ENCODE assay signal across 37 cellular contexts in the genomic region with DNA sequence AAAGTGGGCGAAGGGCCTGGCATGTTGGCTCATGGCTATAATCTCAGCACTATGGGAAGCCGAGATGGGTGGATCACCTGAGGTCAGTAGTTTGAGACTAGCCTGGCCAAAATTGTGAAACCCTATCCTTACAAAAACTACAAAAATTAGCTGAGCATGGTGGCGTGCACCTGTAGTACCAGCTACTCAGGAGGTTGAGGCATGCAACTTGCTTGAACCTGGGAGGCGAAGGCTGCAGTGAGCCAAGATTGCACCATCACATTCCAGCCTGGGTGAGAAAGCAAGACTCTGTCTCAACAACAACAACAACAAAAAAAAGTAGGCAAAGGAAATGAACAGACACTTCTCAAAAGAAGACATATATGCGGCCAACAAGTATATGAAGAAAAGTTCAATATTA.
DNase-seq lines count a peak whose midpoint lies in the region; ATAC-seq, FAIRE-seq and TF ChIP-seq lines count a peak whose summit lies in the region.
"Had no signal": no experiment of that assay in that cellular context is flagged by ENCODE, and none has a peak within 500 bp of the region (broad histone marks: within the 10 kb centered on the region; RNA-seq: fewer than 3 reads in every experiment).

No MANE protein-coding gene starts in this region.

- no peak for TF ChIP-seq CTCF in HepG2 (CRISPR knock-in tag; IDR thresholded peaks at IDR 0.05)
- TF ChIP-seq CTCF in right lobe of liver (IDR thresholded peaks at IDR 0.05): no peak
- TF ChIP-seq CTCF in epithelial cell of esophagus (IDR thresholded peaks at IDR 0.05; ENCODE audit: insufficient read depth, low read depth, low read length, missing control alignments): no peak
- TF ChIP-seq CTCF in esophagus muscularis mucosa (IDR thresholded peaks at IDR 0.05): no peak
- TF ChIP-seq CTCF in upper lobe of right lung (IDR thresholded peaks at IDR 0.05): no peak

- H3K23ac ChIP-seq in trophoblast cell (ENCODE audit: low read length): no peak overlapping the region

- no peak for ATAC-seq in HepG2
- no peak for ATAC-seq in right lobe of liver
- ATAC-seq in GM21737 (IDR thresholded peaks at IDR 0.05; ENCODE audit: unreplicated experiment): no peak
- ATAC-seq in upper lobe of right lung: no peak
- ATAC-seq in natural killer cell treated with Interleukin-12 subunit alpha and Interleukin-12 subunit beta and Interleukin-15 and Interleukin-18, amount 100 ng/mL, for 72 hours: no peak
- ATAC-seq: A549; CD8-positive, alpha-beta T cell had no signal

- no peak overlapping the region for H3K14ac ChIP-seq in trophoblast cell (ENCODE audit: low read length)

- no peaks in the 10 kb centered on the region for H3K27me3 Mint-ChIP-seq in natural killer cell treated with Interleukin-12 subunit alpha and Interleukin-12 subunit beta and Interleukin-15 and Interleukin-18, amount 100 ng/mL, for 72 hours
- H3K27me3 Mint-ChIP-seq: B cell; CD4-positive, alpha-beta memory T cell; CD4-positive, alpha-beta T cell; CD4-positive, CD25-positive, alpha-beta regulatory T cell; CD8-positive, alpha-beta memory T cell had no signal

- TF ChIP-seq POLR2A in HepG2 (IDR thresholded peaks at IDR 0.05; ENCODE audit: insufficient read depth in 1 of 2, low read depth in 2 of 2, low read length in 2 of 2) (no peak), right lobe of liver (IDR thresholded peaks at IDR 0.05) (no peak), esophagus muscularis mucosa (IDR thresholded peaks at IDR 0.05; ENCODE audit: low read depth) (no peak)

- peaks cover 5 to 10% of the 10 kb centered on the region in 2 donors for H3K4me1 Mint-ChIP-seq in natural killer cell treated with Interleukin-12 subunit alpha and Interleukin-12 subunit beta and Interleukin-15 and Interleukin-18, amount 100 ng/mL, for 72 hours (ENCODE audit: low read depth in 2 of 2)
- H3K4me1 Mint-ChIP-seq: CD14-positive monocyte had no signal

- no peaks in the 10 kb centered on the region for H3K79me1 ChIP-seq in trophoblast cell (ENCODE audit: low read length)

- H2BK120ac ChIP-seq in trophoblast cell (ENCODE audit: insufficient read depth, low read length, poor library complexity): no peak overlapping the region

- BruUV-seq in HepG2 (replicated peaks; lab: Mats Ljungman, UMichigan): no TSS peak

- H3K36me3 Mint-ChIP-seq in natural killer cell treated with Interleukin-12 subunit alpha and Interleukin-12 subunit beta and Interleukin-15 and Interleukin-18, amount 100 ng/mL, for 72 hours: peaks cover 8% of the 10 kb centered on the region

- H3K9ac ChIP-seq in HepG2 (ENCODE audit: insufficient read depth, low read depth, low read length) (no peak overlapping the region), trophoblast cell (ENCODE audit: low read length) (no peak overlapping the region)
- H3K9ac ChIP-seq: BLaER1; BLaER1 treated with 17β-estradiol and CSF1 and Interleukin-3, amounts not matched to agents 10 nM and 100 nM had no signal

- no peak overlapping the region for H2AK5ac ChIP-seq in trophoblast cell (ENCODE audit: low read length)

- no peak for TF ChIP-seq RAD21 in HepG2 (CRISPR knock-in tag; IDR thresholded peaks at IDR 0.05)

- H4K8ac ChIP-seq in trophoblast cell (ENCODE audit: low read depth, low read length): no peak overlapping the region

- intact Hi-C loops in HepG2 (cut with micrococcal nuclease; ENCODE audit: unreplicated experiment) (no loop called here), right lobe of liver (cut with DNase I) (no loop called here), esophagus muscularis mucosa (cut with DNase I) (no loop called here), upper lobe of right lung (cut with DNase I) (no loop called here)

- H3K27ac ChIP-seq in HepG2 (ENCODE audit: extremely low read length, insufficient read depth, low read length): no peak overlapping the region
- no peak overlapping the region for H3K27ac ChIP-seq in right lobe of liver
- no peak overlapping the region for H3K27ac ChIP-seq in esophagus muscularis mucosa (replicated peaks in 1 of 4)
- H3K27ac ChIP-seq in trophoblast cell (ENCODE audit: low read depth, low read length): no peak overlapping the region
- no peak overlapping the region for H3K27ac ChIP-seq in upper lobe of right lung
- H3K27ac ChIP-seq: 22Rv1; A549; BLaER1; BLaER1 treated with 17β-estradiol and CSF1 and Interleukin-3, amounts not matched to agents 10 nM and 100 nM; C4-2B had no signal

- TF ChIP-seq EP300 in HepG2 (IDR thresholded peaks at IDR 0.05; ENCODE audit: low read depth in 2 of 2, low read length in 2 of 2) (no peak), HepG2 (CRISPR knock-in tag; IDR thresholded peaks at IDR 0.05; ENCODE audit: borderline replicate concordance) (no peak), esophagus muscularis mucosa (IDR thresholded peaks at IDR 0.05) (no peak)

- no peak overlapping the region for H4K12ac ChIP-seq in trophoblast cell (ENCODE audit: low read depth, low read length)

- peak; percentile 48 for FAIRE-seq in HepG2 (lab: Jason Lieb, UNC)
- FAIRE-seq: A204.1, A549, D721Med had no signal

- H3K4ac ChIP-seq in trophoblast cell (ENCODE audit: low read depth, low read length): no peak overlapping the region

- in situ Hi-C loops in HepG2 (cut with HindIII; ENCODE audit: extremely low pct_ligation_motif_present, low pct_unique_long_range_greater_than_20kb): no loop called here

- H3K9me3 Mint-ChIP-seq in natural killer cell treated with Interleukin-12 subunit alpha and Interleukin-12 subunit beta and Interleukin-15 and Interleukin-18, amount 100 ng/mL, for 72 hours: peaks cover 4% of the 10 kb centered on the region

- POLR2A ChIA-PET in HepG2 (lab: Yijun Ruan, JAX): no interaction called here

- H4K20me1 ChIP-seq in HepG2 (ENCODE audit: insufficient read depth, low read length): no peaks in the 10 kb centered on the region
- H4K20me1 ChIP-seq: BLaER1; BLaER1 treated with 17β-estradiol and CSF1 and Interleukin-3, amounts not matched to agents 10 nM and 100 nM had no signal

- no peak overlapping the region for H3K4me3 Mint-ChIP-seq in natural killer cell treated with Interleukin-12 subunit alpha and Interleukin-12 subunit beta and Interleukin-15 and Interleukin-18, amount 100 ng/mL, for 72 hours
- H3K4me3 Mint-ChIP-seq: B cell; CD14-positive monocyte; CD4-positive, alpha-beta memory T cell; CD4-positive, alpha-beta T cell; CD8-positive, alpha-beta memory T cell; CD8-positive, alpha-beta T cell had no signal

- no peak overlapping the region for H3K18ac ChIP-seq in trophoblast cell (ENCODE audit: low read length)

- H4K91ac ChIP-seq in trophoblast cell (ENCODE audit: low read depth, low read length): no peak overlapping the region

- no peak overlapping the region for H2BK12ac ChIP-seq in trophoblast cell (ENCODE audit: low read length)

- no peak overlapping the region for H3K4me2 ChIP-seq in HepG2 (ENCODE audit: low read depth, low read length)
- H3K4me2 ChIP-seq in trophoblast cell (ENCODE audit: low read length): no peak overlapping the region
- H3K4me2 ChIP-seq: A549; BLaER1; BLaER1 treated with 17β-estradiol and CSF1 and Interleukin-3, amounts not matched to agents 10 nM and 100 nM had no signal

- H3K4me1 ChIP-seq in HepG2 (ENCODE audit: insufficient read depth, low read length): no peaks in the 10 kb centered on the region
- H3K4me1 ChIP-seq in right lobe of liver: no peaks in the 10 kb centered on the region
- H3K4me1 ChIP-seq in esophagus muscularis mucosa: no peaks in the 10 kb centered on the region
- no peaks in the 10 kb centered on the region for H3K4me1 ChIP-seq in trophoblast cell (ENCODE audit: control insufficient read depth in 1 of 2, insufficient read depth in 2 of 2, low read length in 2 of 2)
- H3K4me1 ChIP-seq in upper lobe of right lung: no peaks in the 10 kb centered on the region
- H3K4me1 ChIP-seq: A549, BE2C, Caco-2 had no signal

- no peaks in the 10 kb centered on the region for H3K27me3 ChIP-seq in HepG2 (ENCODE audit: control insufficient read depth in 1 of 2, insufficient read depth in 2 of 2, low read length in 2 of 2)
- H3K27me3 ChIP-seq in right lobe of liver: no peaks in the 10 kb centered on the region
- H3K27me3 ChIP-seq in esophagus muscularis mucosa: no peaks in the 10 kb centered on the region
- no peaks in the 10 kb centered on the region for H3K27me3 ChIP-seq in trophoblast cell (ENCODE audit: insufficient read depth, low read length)
- no peaks in the 10 kb centered on the region for H3K27me3 ChIP-seq in upper lobe of right lung
- H3K27me3 ChIP-seq: BE2C; BLaER1; BLaER1 treated with 17β-estradiol and CSF1 and Interleukin-3, amounts not matched to agents 10 nM and 100 nM had no signal

- no peak overlapping the region for H3K27ac Mint-ChIP-seq in natural killer cell treated with Interleukin-12 subunit alpha and Interleukin-12 subunit beta and Interleukin-15 and Interleukin-18, amount 100 ng/mL, for 72 hours
- H3K27ac Mint-ChIP-seq: B cell; CD14-positive monocyte; CD4-positive, alpha-beta memory T cell; CD4-positive, alpha-beta T cell; CD4-positive, CD25-positive, alpha-beta regulatory T cell; CD8-positive, alpha-beta T cell had no signal

- CTCF ChIA-PET in HepG2 (lab: Yijun Ruan, JAX; ENCODE audit: low intra/inter-chr PET ratio, low total read pairs): no interaction called here

- H3K9me3 ChIP-seq in HepG2 (ENCODE audit: low read length) (0 out of 2 replicates have a peak, but pooled peaks cover 5% of the 10 kb centered on the region), right lobe of liver (no peaks in the 10 kb centered on the region), esophagus muscularis mucosa (peaks cover 0 to 11% (median 5%) of the 10 kb centered on the region in 4 donors), trophoblast cell (ENCODE audit: insufficient read depth, low read depth, low read length) (peaks cover 3% of the 10 kb centered on the region), upper lobe of right lung (no peaks in the 10 kb centered on the region)
- H3K9me3 ChIP-seq: A549, BE2C had no signal

- WGBS in HepG2 (ENCODE audit: low lambda C conversion rate): 97% methylated on average over 5 of the region's 5 CpGs
- 87% methylated on average over 4 of the region's 5 CpGs for WGBS in right lobe of liver (ENCODE audit: insufficient coverage, low coverage, low lambda C conversion rate, missing lambda C conversion rate)
- 99% methylated on average over 5 of the region's 5 CpGs for WGBS in esophagus muscularis mucosa
- WGBS in trophoblast cell (ENCODE audit: extremely low coverage, insufficient coverage, insufficient read length): no CpG with 5 or more reads among the region's 5 CpGs

- no peak overlapping the region for H2AFZ ChIP-seq in HepG2 (ENCODE audit: low read length)
- H2AFZ ChIP-seq in trophoblast cell (ENCODE audit: insufficient read depth, low read length, poor library complexity): no peak overlapping the region

- DNase-seq in HepG2 (ENCODE audit: low spot score) (no peak), right lobe of liver (no peak), epithelial cell of esophagus (ENCODE audit: low read depth) (peak; percentile 16), esophagus muscularis mucosa (ENCODE audit: extremely low spot score) (peak; percentile 12), trophoblast cell (peak; percentile 85 to 93), upper lobe of right lung (no peak)
- no peak for DNase-seq in natural killer cell treated with Interleukin-12 subunit alpha and Interleukin-12 subunit beta and Interleukin-15 and Interleukin-18, amount 100 ng/mL, for 72 hours (ENCODE audit: low spot score)
- DNase-seq: 8988T; ACHN; AML-193; BE2C; C1 segment of cervical spinal cord; Caco-2; Calu3; CD4-positive, alpha-beta memory T cell; CD4-positive, alpha-beta T cell; CD4-positive, CD25-positive, alpha-beta regulatory T cell; CD8-positive, alpha-beta memory T cell; CD8-positive, alpha-beta T cell; COR-L47; DMS 273 treated with DMSO at 0.1 percent for 48 hours; DMS153; DMS53; DMS79; DMS79 treated with DMSO at 0.1 percent for 48 hours; DND-41; EL had no signal

- H2BK5ac ChIP-seq in trophoblast cell (ENCODE audit: low read depth, low read length, poor library complexity): no peak overlapping the region

- H3K79me2 ChIP-seq in HepG2 (ENCODE audit: insufficient read depth, low read length) (no peaks in the 10 kb centered on the region), trophoblast cell (ENCODE audit: control insufficient read depth, insufficient read depth, low read length, poor library complexity) (no peaks in the 10 kb centered on the region)

- H3K4me3 ChIP-seq in HepG2 (replicated peaks in 1 of 3; ENCODE audit: insufficient read depth in 1 of 3, low read depth in 2 of 3, low read length in 3 of 3): no peak overlapping the region
- no peak overlapping the region for H3K4me3 ChIP-seq in right lobe of liver
- no peak overlapping the region for H3K4me3 ChIP-seq in epithelial cell of esophagus (ENCODE audit: low read length)
- no peak overlapping the region for H3K4me3 ChIP-seq in esophagus muscularis mucosa
- no peak overlapping the region for H3K4me3 ChIP-seq in trophoblast cell (ENCODE audit: low read depth, low read length)
- no peak overlapping the region for H3K4me3 ChIP-seq in upper lobe of right lung
- H3K4me3 ChIP-seq: A549; BLaER1; BLaER1 treated with 17β-estradiol and CSF1 and Interleukin-3, amounts not matched to agents 10 nM and 100 nM had no signal

- H3K36me3 ChIP-seq in HepG2 (replicated peaks in 1 of 2; ENCODE audit: control insufficient read depth in 1 of 2, insufficient read depth in 2 of 2, low read length in 2 of 2): peaks cover 0 to 3% of the 10 kb centered on the region in 2 experiments; a peak in 2 of 5 replicates
- H3K36me3 ChIP-seq in right lobe of liver: no peaks in the 10 kb centered on the region
- peaks cover 0 to 7% (median 0%) of the 10 kb centered on the region in 4 donors for H3K36me3 ChIP-seq in esophagus muscularis mucosa
- peaks cover 0 to 3% of the 10 kb centered on the region in 2 experiments for H3K36me3 ChIP-seq in trophoblast cell (ENCODE audit: control insufficient read depth in 1 of 2, insufficient read depth in 2 of 2, low read length in 2 of 2)
- H3K36me3 ChIP-seq in upper lobe of right lung: no peaks in the 10 kb centered on the region
- H3K36me3 ChIP-seq: BE2C had no signal

Comparison
In these comparisons a context has a peak if more than half of its experiments do, and no peak if none do; other contexts are left out.
1. DNase-seq: peak in epithelial cell of esophagus (single experiment), esophagus muscularis mucosa (single experiment) and trophoblast cell (2 of 2); none in HepG2 (single experiment), right lobe of liver (0 of 3), upper lobe of right lung (single experiment) and natural killer cell treated with Interleukin-12 subunit alpha and Interleukin-12 subunit beta and Interleukin-15 and Interleukin-18, amount 100 ng/mL, for 72 hours (single experiment).